ENCODE assay signal across 8 cellular contexts in genomic region chr20:58889334-58890072, GRCh38. TPM values are rescaled to one million over a fixed set of nuclear protein-coding genes. Genes with fewer than 3 reads are reported as not detected.
DNase-seq lines count a peak whose midpoint lies in the region; ATAC-seq and TF ChIP-seq lines count a peak whose summit lies in the region.

No MANE protein-coding gene starts in this region.

- H3K9ac ChIP-seq in OCI-LY1 (ENCODE audit: low read length) (peak overlapping the region; percentile 81), duodenal mucosa (ENCODE audit: low read depth in 1 of 2, low read length in 2 of 2) (peak overlapping the region; percentile 25 to 74)

- peak; percentile 13 for DNase-seq in EH (ENCODE audit: low read depth)
- DNase-seq in natural killer cell treated with Interleukin-12 subunit alpha and Interleukin-12 subunit beta and Interleukin-15 and Interleukin-18, amount 100 ng/mL, for 72 hours (ENCODE audit: low spot score), result no peak

- H3K4me1 ChIP-seq in OCI-LY1 (ENCODE audit: insufficient read depth, low read length, severe bottlenecking) (peaks cover 29% of the 10 kb centered on the region), duodenal mucosa (ENCODE audit: control insufficient read depth in 1 of 2, insufficient read depth in 2 of 2, low read length in 2 of 2) (peaks cover 13 to 24% of the 10 kb centered on the region in 2 donors)

- H4K20me1 ChIP-seq in OCI-LY1 (ENCODE audit: insufficient read depth, low read length), result no peaks in the 10 kb centered on the region

- no peaks in the 10 kb centered on the region for H3K36me3 ChIP-seq in OCI-LY1 (ENCODE audit: insufficient read depth, low read length)
- no peaks in the 10 kb centered on the region for H3K36me3 ChIP-seq in duodenal mucosa (ENCODE audit: control insufficient read depth in 1 of 2, insufficient read depth in 2 of 2, low read length in 2 of 2)

- ATAC-seq in natural killer cell treated with Interleukin-12 subunit alpha and Interleukin-12 subunit beta and Interleukin-15 and Interleukin-18, amount 100 ng/mL, for 72 hours, result no peak
- ATAC-seq in HG03439 (IDR thresholded peaks at IDR 0.05; ENCODE audit: unreplicated experiment) (no peak), GM18520 (IDR thresholded peaks at IDR 0.05; ENCODE audit: unreplicated experiment) (no peak), HG02884 (IDR thresholded peaks at IDR 0.05; ENCODE audit: unreplicated experiment) (no peak), HG03175 (IDR thresholded peaks at IDR 0.05; ENCODE audit: unreplicated experiment) (no peak)

- no peaks in the 10 kb centered on the region for H3K9me3 Mint-ChIP-seq in natural killer cell treated with Interleukin-12 subunit alpha and Interleukin-12 subunit beta and Interleukin-15 and Interleukin-18, amount 100 ng/mL, for 72 hours

- 0 out of 2 replicates have a peak, but pooled peaks cover 4% of the 10 kb centered on the region for H3F3A ChIP-seq in OCI-LY1 (ENCODE audit: insufficient read depth, low read length)

- no peaks in the 10 kb centered on the region for H3K9me2 ChIP-seq in OCI-LY1 (ENCODE audit: low read depth, low read length)

- no peaks in the 10 kb centered on the region for H3K9me3 ChIP-seq in OCI-LY1 (ENCODE audit: low read length)
- H3K9me3 ChIP-seq in duodenal mucosa (ENCODE audit: control insufficient read depth in 1 of 2, low read length in 2 of 2), result no peaks in the 10 kb centered on the region

- peaks cover 11% of the 10 kb centered on the region for H3K36me3 Mint-ChIP-seq in natural killer cell treated with Interleukin-12 subunit alpha and Interleukin-12 subunit beta and Interleukin-15 and Interleukin-18, amount 100 ng/mL, for 72 hours

- H3K27me3 Mint-ChIP-seq in natural killer cell treated with Interleukin-12 subunit alpha and Interleukin-12 subunit beta and Interleukin-15 and Interleukin-18, amount 100 ng/mL, for 72 hours, result no peaks in the 10 kb centered on the region

- peak overlapping the region; percentile 91 for H3K4me2 ChIP-seq in OCI-LY1 (ENCODE audit: low read length)

- peak overlapping the region; percentile 98 for H3K4me3 Mint-ChIP-seq in natural killer cell treated with Interleukin-12 subunit alpha and Interleukin-12 subunit beta and Interleukin-15 and Interleukin-18, amount 100 ng/mL, for 72 hours

- peaks cover 11 to 18% of the 10 kb centered on the region in 2 donors for H3K4me1 Mint-ChIP-seq in natural killer cell treated with Interleukin-12 subunit alpha and Interleukin-12 subunit beta and Interleukin-15 and Interleukin-18, amount 100 ng/mL, for 72 hours (ENCODE audit: low read depth in 2 of 2)

- H3K4me3 ChIP-seq in OCI-LY1 (ENCODE audit: low read depth, low read length, poor library complexity, severe bottlenecking) (peak overlapping the region; percentile 69), duodenal mucosa (ENCODE audit: low read depth in 1 of 2, low read length in 2 of 2) (peak overlapping the region; percentile 62 to 70)

- no peak for TF ChIP-seq CTCF in OCI-LY1 (IDR thresholded peaks at IDR 0.05; ENCODE audit: low read length)

- H2AFZ ChIP-seq in OCI-LY1 (ENCODE audit: low read length), result no peak overlapping the region

- H3K79me2 ChIP-seq in OCI-LY1 (ENCODE audit: insufficient read depth, low read length), result peaks cover 23% of the 10 kb centered on the region

- H3K27me3 ChIP-seq in OCI-LY1 (ENCODE audit: insufficient read depth, low read length), result no peaks in the 10 kb centered on the region
- H3K27me3 ChIP-seq in duodenal mucosa (ENCODE audit: control insufficient read depth in 1 of 2, insufficient read depth in 2 of 2, low read length in 2 of 2), result no peaks in the 10 kb centered on the region

- H3K27ac Mint-ChIP-seq in natural killer cell treated with Interleukin-12 subunit alpha and Interleukin-12 subunit beta and Interleukin-15 and Interleukin-18, amount 100 ng/mL, for 72 hours, result peak overlapping the region; percentile 78

- peak overlapping the region; percentile 28 for H3K27ac ChIP-seq in OCI-LY1 (ENCODE audit: low read depth, low read length, poor library complexity, severe bottlenecking)
- no peak overlapping the region for H3K27ac ChIP-seq in duodenal mucosa (ENCODE audit: low read depth, low read length)

RNA-seq across cellular contexts. Expression of gene GNAS, which starts 37.0 kb away (rescaled TPM):
- 100 to 1,000 TPM; 459 to 740 TPM for total RNA-seq in natural killer cell treated with Interleukin-12 subunit alpha and Interleukin-12 subunit beta and Interleukin-15 and Interleukin-18, amount 100 ng/mL, for 72 hours

RNA-seq across cellular contexts. Expression of gene GNAS-AS1, which starts 38.8 kb away (rescaled TPM):
- total RNA-seq in natural killer cell treated with Interleukin-12 subunit alpha and Interleukin-12 subunit beta and Interleukin-15 and Interleukin-18, amount 100 ng/mL, for 72 hours, result 1 to 10 TPM in 1 of 2 donors, under 1 TPM in 1; 0.29 to 4.7 TPM
